In genomic region chr2:113167115-113167932, GRCh38 we compare ENCODE assay signal across 1 cellular context.
A peak's percentile ranks its signal among the peaks of the same experiment; 100 is the strongest.
TF ChIP-seq lines count a peak whose summit lies in the region.

No MANE protein-coding gene starts in this region.

TF ChIP-seq in HepG2, 621 proteins besides CTCF, POLR2A, EP300 and RAD21 (continued from another document):
- TF ChIP-seq ZNF280D (CRISPR knock-in tag; IDR thresholded peaks at IDR 0.05) (peak; percentile 95; the same call in 1 of the 2 replicates), SRY (CRISPR knock-in tag; IDR thresholded peaks at IDR 0.05) (peak; percentile 90), RARG (CRISPR knock-in tag; IDR thresholded peaks at IDR 0.05; ENCODE audit: low read depth) (no peak)
TF ChIP-seq in HepG2: peak in this region for 433.
